ENCODE assay signal across 2 cellular contexts in genomic region chr17:74953129-74953687, GRCh38.
TF ChIP-seq lines count a peak whose summit lies in the region.

No MANE protein-coding gene starts in this region.

TF ChIP-seq in HepG2, 621 proteins besides CTCF, POLR2A, EP300 and RAD21:
- TF ChIP-seq FOXC1 (CRISPR knock-in tag; IDR thresholded peaks at IDR 0.05; ENCODE audit: borderline replicate concordance) (no peak), PATZ1 (CRISPR knock-in tag; IDR thresholded peaks at IDR 0.05) (0 out of 2 replicates have a peak, but pooled peaks have one; percentile 28)

TF ChIP-seq in GM23338, 12 proteins besides CTCF, POLR2A, EP300 and RAD21:
- TF ChIP-seq CREB1 (CRISPR knock-in tag; IDR thresholded peaks at IDR 0.05; ENCODE audit: low read depth) (no peak), NANOG (IDR thresholded peaks at IDR 0.05; ENCODE audit: borderline replicate concordance) (no peak), STAT1 (IDR thresholded peaks at IDR 0.05; ENCODE audit: unreplicated experiment) (no peak), ZNF114 (CRISPR knock-in tag; IDR thresholded peaks at IDR 0.05) (no peak), EZH2 (IDR thresholded peaks at IDR 0.05; ENCODE audit: low read depth, unreplicated experiment) (no peak), ZNF331 (CRISPR knock-in tag; IDR thresholded peaks at IDR 0.05; ENCODE audit: low read depth) (no peak), EZH2phosphoT487 (IDR thresholded peaks at IDR 0.05; ENCODE audit: unreplicated experiment) (no peak), POLR2AphosphoS5 (IDR thresholded peaks at IDR 0.05; ENCODE audit: low read depth) (no peak), JUNB (IDR thresholded peaks at IDR 0.05; ENCODE audit: unreplicated experiment) (no peak)
- TF ChIP-seq, protein P1, sequence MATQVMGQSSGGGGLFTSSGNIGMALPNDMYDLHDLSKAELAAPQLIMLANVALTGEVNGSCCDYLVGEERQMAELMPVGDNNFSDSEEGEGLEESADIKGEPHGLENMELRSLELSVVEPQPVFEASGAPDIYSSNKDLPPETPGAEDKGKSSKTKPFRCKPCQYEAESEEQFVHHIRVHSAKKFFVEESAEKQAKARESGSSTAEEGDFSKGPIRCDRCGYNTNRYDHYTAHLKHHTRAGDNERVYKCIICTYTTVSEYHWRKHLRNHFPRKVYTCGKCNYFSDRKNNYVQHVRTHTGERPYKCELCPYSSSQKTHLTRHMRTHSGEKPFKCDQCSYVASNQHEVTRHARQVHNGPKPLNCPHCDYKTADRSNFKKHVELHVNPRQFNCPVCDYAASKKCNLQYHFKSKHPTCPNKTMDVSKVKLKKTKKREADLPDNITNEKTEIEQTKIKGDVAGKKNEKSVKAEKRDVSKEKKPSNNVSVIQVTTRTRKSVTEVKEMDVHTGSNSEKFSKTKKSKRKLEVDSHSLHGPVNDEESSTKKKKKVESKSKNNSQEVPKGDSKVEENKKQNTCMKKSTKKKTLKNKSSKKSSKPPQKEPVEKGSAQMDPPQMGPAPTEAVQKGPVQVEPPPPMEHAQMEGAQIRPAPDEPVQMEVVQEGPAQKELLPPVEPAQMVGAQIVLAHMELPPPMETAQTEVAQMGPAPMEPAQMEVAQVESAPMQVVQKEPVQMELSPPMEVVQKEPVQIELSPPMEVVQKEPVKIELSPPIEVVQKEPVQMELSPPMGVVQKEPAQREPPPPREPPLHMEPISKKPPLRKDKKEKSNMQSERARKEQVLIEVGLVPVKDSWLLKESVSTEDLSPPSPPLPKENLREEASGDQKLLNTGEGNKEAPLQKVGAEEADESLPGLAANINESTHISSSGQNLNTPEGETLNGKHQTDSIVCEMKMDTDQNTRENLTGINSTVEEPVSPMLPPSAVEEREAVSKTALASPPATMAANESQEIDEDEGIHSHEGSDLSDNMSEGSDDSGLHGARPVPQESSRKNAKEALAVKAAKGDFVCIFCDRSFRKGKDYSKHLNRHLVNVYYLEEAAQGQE (IDR thresholded peaks at IDR 0.05; ENCODE audit: unreplicated experiment), result no peak
- TF ChIP-seq, protein P2, sequence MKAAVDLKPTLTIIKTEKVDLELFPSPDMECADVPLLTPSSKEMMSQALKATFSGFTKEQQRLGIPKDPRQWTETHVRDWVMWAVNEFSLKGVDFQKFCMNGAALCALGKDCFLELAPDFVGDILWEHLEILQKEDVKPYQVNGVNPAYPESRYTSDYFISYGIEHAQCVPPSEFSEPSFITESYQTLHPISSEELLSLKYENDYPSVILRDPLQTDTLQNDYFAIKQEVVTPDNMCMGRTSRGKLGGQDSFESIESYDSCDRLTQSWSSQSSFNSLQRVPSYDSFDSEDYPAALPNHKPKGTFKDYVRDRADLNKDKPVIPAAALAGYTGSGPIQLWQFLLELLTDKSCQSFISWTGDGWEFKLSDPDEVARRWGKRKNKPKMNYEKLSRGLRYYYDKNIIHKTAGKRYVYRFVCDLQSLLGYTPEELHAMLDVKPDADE (IDR thresholded peaks at IDR 0.05), result no peak
- TF ChIP-seq, protein P3, sequence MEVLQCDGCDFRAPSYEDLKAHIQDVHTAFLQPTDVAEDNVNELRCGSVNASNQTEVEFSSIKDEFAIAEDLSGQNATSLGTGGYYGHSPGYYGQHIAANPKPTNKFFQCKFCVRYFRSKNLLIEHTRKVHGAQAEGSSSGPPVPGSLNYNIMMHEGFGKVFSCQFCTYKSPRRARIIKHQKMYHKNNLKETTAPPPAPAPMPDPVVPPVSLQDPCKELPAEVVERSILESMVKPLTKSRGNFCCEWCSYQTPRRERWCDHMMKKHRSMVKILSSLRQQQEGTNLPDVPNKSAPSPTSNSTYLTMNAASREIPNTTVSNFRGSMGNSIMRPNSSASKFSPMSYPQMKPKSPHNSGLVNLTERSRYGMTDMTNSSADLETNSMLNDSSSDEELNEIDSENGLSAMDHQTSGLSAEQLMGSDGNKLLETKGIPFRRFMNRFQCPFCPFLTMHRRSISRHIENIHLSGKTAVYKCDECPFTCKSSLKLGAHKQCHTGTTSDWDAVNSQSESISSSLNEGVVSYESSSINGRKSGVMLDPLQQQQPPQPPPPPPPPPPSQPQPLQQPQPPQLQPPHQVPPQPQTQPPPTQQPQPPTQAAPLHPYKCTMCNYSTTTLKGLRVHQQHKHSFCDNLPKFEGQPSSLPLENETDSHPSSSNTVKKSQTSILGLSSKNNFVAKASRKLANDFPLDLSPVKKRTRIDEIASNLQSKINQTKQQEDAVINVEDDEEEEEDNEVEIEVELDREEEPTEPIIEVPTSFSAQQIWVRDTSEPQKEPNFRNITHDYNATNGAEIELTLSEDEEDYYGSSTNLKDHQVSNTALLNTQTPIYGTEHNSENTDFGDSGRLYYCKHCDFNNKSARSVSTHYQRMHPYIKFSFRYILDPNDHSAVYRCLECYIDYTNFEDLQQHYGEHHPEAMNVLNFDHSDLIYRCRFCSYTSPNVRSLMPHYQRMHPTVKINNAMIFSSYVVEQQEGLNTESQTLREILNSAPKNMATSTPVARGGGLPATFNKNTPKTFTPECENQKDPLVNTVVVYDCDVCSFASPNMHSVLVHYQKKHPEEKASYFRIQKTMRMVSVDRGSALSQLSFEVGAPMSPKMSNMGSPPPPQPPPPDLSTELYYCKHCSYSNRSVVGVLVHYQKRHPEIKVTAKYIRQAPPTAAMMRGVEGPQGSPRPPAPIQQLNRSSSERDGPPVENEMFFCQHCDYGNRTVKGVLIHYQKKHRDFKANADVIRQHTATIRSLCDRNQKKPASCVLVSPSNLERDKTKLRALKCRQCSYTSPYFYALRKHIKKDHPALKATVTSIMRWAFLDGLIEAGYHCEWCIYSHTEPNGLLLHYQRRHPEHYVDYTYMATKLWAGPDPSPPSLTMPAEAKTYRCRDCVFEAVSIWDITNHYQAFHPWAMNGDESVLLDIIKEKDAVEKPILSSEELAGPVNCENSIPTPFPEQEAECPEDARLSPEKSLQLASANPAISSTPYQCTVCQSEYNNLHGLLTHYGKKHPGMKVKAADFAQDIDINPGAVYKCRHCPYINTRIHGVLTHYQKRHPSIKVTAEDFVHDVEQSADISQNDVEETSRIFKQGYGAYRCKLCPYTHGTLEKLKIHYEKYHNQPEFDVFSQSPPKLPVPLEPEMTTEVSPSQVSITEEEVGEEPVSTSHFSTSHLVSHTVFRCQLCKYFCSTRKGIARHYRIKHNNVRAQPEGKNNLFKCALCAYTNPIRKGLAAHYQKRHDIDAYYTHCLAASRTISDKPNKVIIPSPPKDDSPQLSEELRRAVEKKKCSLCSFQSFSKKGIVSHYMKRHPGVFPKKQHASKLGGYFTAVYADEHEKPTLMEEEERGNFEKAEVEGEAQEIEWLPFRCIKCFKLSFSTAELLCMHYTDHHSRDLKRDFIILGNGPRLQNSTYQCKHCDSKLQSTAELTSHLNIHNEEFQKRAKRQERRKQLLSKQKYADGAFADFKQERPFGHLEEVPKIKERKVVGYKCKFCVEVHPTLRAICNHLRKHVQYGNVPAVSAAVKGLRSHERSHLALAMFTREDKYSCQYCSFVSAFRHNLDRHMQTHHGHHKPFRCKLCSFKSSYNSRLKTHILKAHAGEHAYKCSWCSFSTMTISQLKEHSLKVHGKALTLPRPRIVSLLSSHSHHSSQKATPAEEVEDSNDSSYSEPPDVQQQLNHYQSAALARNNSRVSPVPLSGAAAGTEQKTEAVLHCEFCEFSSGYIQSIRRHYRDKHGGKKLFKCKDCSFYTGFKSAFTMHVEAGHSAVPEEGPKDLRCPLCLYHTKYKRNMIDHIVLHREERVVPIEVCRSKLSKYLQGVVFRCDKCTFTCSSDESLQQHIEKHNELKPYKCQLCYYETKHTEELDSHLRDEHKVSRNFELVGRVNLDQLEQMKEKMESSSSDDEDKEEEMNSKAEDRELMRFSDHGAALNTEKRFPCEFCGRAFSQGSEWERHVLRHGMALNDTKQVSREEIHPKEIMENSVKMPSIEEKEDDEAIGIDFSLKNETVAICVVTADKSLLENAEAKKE (CRISPR knock-in tag; IDR thresholded peaks at IDR 0.05), result no peak
TF ChIP-seq in GM23338: peak in this region for 0.
